Comparison of ENCODE assay signal across 13 cellular contexts in the genomic region with DNA sequence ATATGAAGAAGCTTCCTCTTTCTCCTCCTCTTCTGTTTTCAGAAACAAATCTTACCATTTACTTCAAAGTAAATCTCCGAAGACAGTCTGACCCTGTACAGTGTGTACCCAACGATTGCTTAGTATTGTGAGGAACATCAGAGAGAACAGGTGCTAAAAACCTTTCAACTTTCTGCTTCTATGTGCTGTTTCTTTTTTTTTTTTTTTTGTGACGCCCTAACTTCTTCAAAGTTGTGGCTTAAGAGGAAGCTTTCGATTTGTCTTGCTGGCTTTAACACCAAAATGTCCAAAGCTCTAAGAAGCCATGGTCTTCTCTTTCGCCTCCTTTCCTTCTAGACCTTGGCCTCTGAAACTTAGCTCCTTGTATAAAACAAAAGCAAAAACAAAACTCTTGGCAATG. TPM values are rescaled to one million over a fixed set of nuclear protein-coding genes. Genes with fewer than 3 reads are reported as not detected.
DNase-seq lines count a peak whose midpoint lies in the region; ATAC-seq and TF ChIP-seq lines count a peak whose summit lies in the region.
"Had no signal": no experiment of that assay in that cellular context is flagged by ENCODE, and none has a peak within 500 bp of the region (broad histone marks: within the 10 kb centered on the region; RNA-seq: fewer than 3 reads in every experiment).

No MANE protein-coding gene starts in this region.

- in situ Hi-C loops in ACHN (cut with HindIII; ENCODE audit: low pct_ligation_motif_present, low pct_unique_long_range_greater_than_20kb, low sequenced_read_pairs): no loop called here

- H2AFZ ChIP-seq in OCI-LY3 (ENCODE audit: low read depth, low read length): 0 out of 2 replicates have a peak overlapping the region, but pooled peaks have one; percentile 55

- H3K27me3 ChIP-seq in OCI-LY3 (ENCODE audit: low read depth, low read length): peaks cover 81% of the 10 kb centered on the region
- H3K27me3 ChIP-seq in effector memory CD4-positive, alpha-beta T cell (replicated peaks; ENCODE audit: control insufficient read depth, insufficient read depth, low read length, poor library complexity, severe bottlenecking): no peaks in the 10 kb centered on the region
- H3K27me3 ChIP-seq: body of pancreas had no signal

- POLR2A ChIA-PET in activated CD4-positive, alpha-beta T cell treated with anti-CD3 and anti-CD28 coated beads, Interleukin-2, amount 10 ng/mL, durations not matched to agents 7 days and 5 days (lab: Charles Lee): interaction anchor here (0.6 to 1.6 kb wide), 8 partner anchors 9 to 1560 kb away, joined by 3 to 9 read pairs (median 4); no protein-coding TSS in a partner anchor

- H3K9ac ChIP-seq in OCI-LY3 (ENCODE audit: low read length): no peak overlapping the region

- no peak for ATAC-seq in stimulated activated effector memory CD8-positive, alpha-beta T cell treated with anti-CD3 and anti-CD28 coated beads, Interleukin-12 subunit alpha, Interleukin-12 subunit beta, amount 100 ng/mL, for 72 hours
- ATAC-seq in HG03045 (IDR thresholded peaks at IDR 0.05; ENCODE audit: unreplicated experiment): no peak
- ATAC-seq: body of pancreas had no signal

- no peaks in the 10 kb centered on the region for H4K20me1 ChIP-seq in OCI-LY3 (ENCODE audit: insufficient read depth, low read length)

- H3K4me1 ChIP-seq in OCI-LY3 (ENCODE audit: low read length): peaks cover 15% of the 10 kb centered on the region
- peaks cover 22% of the 10 kb centered on the region for H3K4me1 ChIP-seq in effector memory CD4-positive, alpha-beta T cell (ENCODE audit: control insufficient read depth, insufficient read depth, low read length, poor library complexity, severe bottlenecking)
- H3K4me1 ChIP-seq: body of pancreas had no signal

- H3K27me3 Mint-ChIP-seq in activated CD4-positive, alpha-beta T cell treated with anti-CD3 and anti-CD28 coated beads, Interleukin-2, amount 10 ng/mL, durations not matched to agents 7 days and 5 days: no peaks in the 10 kb centered on the region

- CTCF ChIA-PET in activated CD4-positive, alpha-beta T cell treated with anti-CD3 and anti-CD28 coated beads, Interleukin-2, amount 10 ng/mL, durations not matched to agents 7 days and 5 days (lab: Charles Lee): interaction anchor here (0.7 to 3.0 kb wide), 15 partner anchors 8 to 276 kb away, joined by 3 to 16 read pairs (median 5); a partner anchor contains a TSS

- H3K4me1 Mint-ChIP-seq in activated CD4-positive, alpha-beta T cell treated with anti-CD3 and anti-CD28 coated beads, Interleukin-2, amount 10 ng/mL, durations not matched to agents 7 days and 5 days: peaks cover 55% of the 10 kb centered on the region
- peaks cover 40% of the 10 kb centered on the region for H3K4me1 Mint-ChIP-seq in stimulated activated effector memory CD8-positive, alpha-beta T cell treated with anti-CD3 and anti-CD28 coated beads, Interleukin-12 subunit alpha, Interleukin-12 subunit beta, amount 100 ng/mL, for 72 hours

- peak overlapping the region; percentile 36 for H3K4me3 ChIP-seq in OCI-LY3 (ENCODE audit: low read length)
- peak overlapping the region; percentile 50 for H3K4me3 ChIP-seq in effector memory CD4-positive, alpha-beta T cell (ENCODE audit: insufficient read depth, low read depth, low read length, poor library complexity, severe bottlenecking)
- H3K4me3 ChIP-seq: body of pancreas had no signal

- TF ChIP-seq CTCF in OCI-LY3 (IDR thresholded peaks at IDR 0.05; ENCODE audit: low read depth, low read length): no peak

- H3K9me3 Mint-ChIP-seq in activated CD4-positive, alpha-beta T cell treated with anti-CD3 and anti-CD28 coated beads, Interleukin-2, amount 10 ng/mL, durations not matched to agents 7 days and 5 days: peaks cover 6% of the 10 kb centered on the region
- H3K9me3 Mint-ChIP-seq in stimulated activated effector memory CD8-positive, alpha-beta T cell treated with anti-CD3 and anti-CD28 coated beads, Interleukin-12 subunit alpha, Interleukin-12 subunit beta, amount 100 ng/mL, for 72 hours: no peaks in the 10 kb centered on the region

- no peak overlapping the region for H3K27ac ChIP-seq in OCI-LY3 (ENCODE audit: low read length)
- peak overlapping the region; percentile 80 for H3K27ac ChIP-seq in effector memory CD4-positive, alpha-beta T cell (ENCODE audit: insufficient read depth, low read length, poor library complexity, severe bottlenecking)

- H3K4me2 ChIP-seq in OCI-LY3 (ENCODE audit: low read length): peak overlapping the region; percentile 58

- H3K4me3 Mint-ChIP-seq in activated CD4-positive, alpha-beta T cell treated with anti-CD3 and anti-CD28 coated beads, Interleukin-2, amount 10 ng/mL, durations not matched to agents 7 days and 5 days: peak overlapping the region; percentile 81
- peak overlapping the region; percentile 72 for H3K4me3 Mint-ChIP-seq in stimulated activated effector memory CD8-positive, alpha-beta T cell treated with anti-CD3 and anti-CD28 coated beads, Interleukin-12 subunit alpha, Interleukin-12 subunit beta, amount 100 ng/mL, for 72 hours

- peak overlapping the region; percentile 98 for H3K27ac Mint-ChIP-seq in activated CD4-positive, alpha-beta T cell treated with anti-CD3 and anti-CD28 coated beads, Interleukin-2, amount 10 ng/mL, durations not matched to agents 7 days and 5 days
- H3K27ac Mint-ChIP-seq in stimulated activated effector memory CD8-positive, alpha-beta T cell treated with anti-CD3 and anti-CD28 coated beads, Interleukin-12 subunit alpha, Interleukin-12 subunit beta, amount 100 ng/mL, for 72 hours: peak overlapping the region; percentile 88

- H3K36me3 Mint-ChIP-seq in activated CD4-positive, alpha-beta T cell treated with anti-CD3 and anti-CD28 coated beads, Interleukin-2, amount 10 ng/mL, durations not matched to agents 7 days and 5 days (ENCODE audit: low read depth): peaks cover 59% of the 10 kb centered on the region
- H3K36me3 Mint-ChIP-seq in stimulated activated effector memory CD8-positive, alpha-beta T cell treated with anti-CD3 and anti-CD28 coated beads, Interleukin-12 subunit alpha, Interleukin-12 subunit beta, amount 100 ng/mL, for 72 hours: peaks cover 10% of the 10 kb centered on the region

- H3K9me3 ChIP-seq in OCI-LY3 (ENCODE audit: insufficient read depth, low read length): no peaks in the 10 kb centered on the region
- no peaks in the 10 kb centered on the region for H3K9me3 ChIP-seq in effector memory CD4-positive, alpha-beta T cell (ENCODE audit: control insufficient read depth, low read length)
- H3K9me3 ChIP-seq: body of pancreas had no signal

- H3K36me3 ChIP-seq in OCI-LY3 (replicated peaks; ENCODE audit: low read depth, low read length): no peaks in the 10 kb centered on the region
- H3K36me3 ChIP-seq in effector memory CD4-positive, alpha-beta T cell (ENCODE audit: control insufficient read depth, insufficient read depth, low read length): peaks cover 4% of the 10 kb centered on the region

- DNase-seq in activated CD4-positive, alpha-beta T cell treated with anti-CD3 and anti-CD28 coated beads, Interleukin-2, amount 10 ng/mL, durations not matched to agents 7 days and 5 days: peak; percentile 48
- DNase-seq in activated CD4-positive, alpha-beta T cell treated with anti-CD3 and anti-CD28 coated beads, Interleukin-2, amount 50 U/mL, for 4 hours: no peak
- no peak for DNase-seq in effector memory CD4-positive, alpha-beta T cell
- no peak for DNase-seq in stimulated activated effector memory CD8-positive, alpha-beta T cell treated with anti-CD3 and anti-CD28 coated beads, Interleukin-12 subunit alpha, Interleukin-12 subunit beta, amount 100 ng/mL, for 72 hours (ENCODE audit: low spot score in 2 of 2)
- DNase-seq in NCI-H2171 (lab: John Stamatoyannopoulos, UW) (no peak), ACHN (no peak)
- DNase-seq: activated CD4-positive, CD25-positive, alpha-beta regulatory T cell; body of pancreas; GDM1; NCI-H1105 had no signal

- no peaks in the 10 kb centered on the region for H3K79me2 ChIP-seq in OCI-LY3 (ENCODE audit: low read length)

RNA-seq across cellular contexts. Expression of a gene that starts 1.2 kb away (rescaled TPM):
- total RNA-seq in activated CD4-positive, alpha-beta T cell treated with anti-CD3 and anti-CD28 coated beads, Interleukin-2, amount 10 ng/mL, durations not matched to agents 7 days and 5 days: 10 to 100 TPM; 76.2 to 88.8 TPM
- total RNA-seq: renal cortical epithelial cell had no signal
